Comparison of ENCODE assay signal across 10 cellular contexts in genomic region chr1:42319871-42320484, GRCh38. TPM values are rescaled to one million over a fixed set of nuclear protein-coding genes. Genes with fewer than 3 reads are reported as not detected.
A peak's percentile ranks its signal among the peaks of the same experiment; 100 is the strongest.
DNase-seq lines count a peak whose midpoint lies in the region; ATAC-seq, FAIRE-seq and TF ChIP-seq lines count a peak whose summit lies in the region.
"Had no signal": no experiment of that assay in that cellular context is flagged by ENCODE, and none has a peak within 500 bp of the region (broad histone marks: within the 10 kb centered on the region; RNA-seq: fewer than 3 reads in every experiment).

No MANE protein-coding gene starts in this region.

- no peaks in the 10 kb centered on the region for H3K27me3 Mint-ChIP-seq in activated naive CD4-positive, alpha-beta T cell treated with anti-CD3 and anti-CD28 coated beads, Interleukin-2, amount 10 ng/mL, durations not matched to agents 7 days and 5 days

- TF ChIP-seq POLR2A in A549 (IDR thresholded peaks at IDR 0.05; ENCODE audit: low read length): no peak

- H3K36me3 Mint-ChIP-seq in activated naive CD4-positive, alpha-beta T cell treated with anti-CD3 and anti-CD28 coated beads, Interleukin-2, amount 10 ng/mL, durations not matched to agents 7 days and 5 days: peaks cover 24% of the 10 kb centered on the region

- intact Hi-C loops in left colon (cut with DNase I, micrococcal nuclease): no loop called here

- in situ Hi-C loops in G401 (cut with HindIII; ENCODE audit: low sequenced_read_pairs): no loop called here

- TF ChIP-seq RAD21 in A549 (conservative IDR thresholded peaks at IDR 0.05 in 1 of 2, IDR thresholded peaks at IDR 0.05 in 1 of 2): no peak

- H3K4me3 ChIP-seq in A549: no peak overlapping the region
- H3K4me3 ChIP-seq: skin epidermis had no signal

- H3K4me1 Mint-ChIP-seq in activated naive CD4-positive, alpha-beta T cell treated with anti-CD3 and anti-CD28 coated beads, Interleukin-2, amount 10 ng/mL, durations not matched to agents 7 days and 5 days: peaks cover 71% of the 10 kb centered on the region

- ATAC-seq in A549 (no peak), left colon (peak; percentile 33), GM19023 (IDR thresholded peaks at IDR 0.05; ENCODE audit: unreplicated experiment) (no peak), GM18502 (IDR thresholded peaks at IDR 0.05; ENCODE audit: poor library complexity, unreplicated experiment) (no peak)

- H3K9me3 ChIP-seq in A549 (no peaks in the 10 kb centered on the region), KOPT-K1 (ENCODE audit: insufficient read depth, low read length, poor library complexity, severe bottlenecking) (no peaks in the 10 kb centered on the region)

- H3K4me2 ChIP-seq in A549: peak overlapping the region; percentile 42

- H3K27ac Mint-ChIP-seq in activated naive CD4-positive, alpha-beta T cell treated with anti-CD3 and anti-CD28 coated beads, Interleukin-2, amount 10 ng/mL, durations not matched to agents 7 days and 5 days: peak overlapping the region; percentile 95

- peaks cover 67% of the 10 kb centered on the region for H3K4me1 ChIP-seq in A549

- DNase-seq in A549 (ENCODE audit: low read depth in 1 of 2, low spot score in 1 of 2) (no peak), left colon (peak in 1 of 2 donors; percentile 66), islet precursor cell (no peak), G401 (ENCODE audit: low spot score) (no peak)
- DNase-seq in activated naive CD4-positive, alpha-beta T cell treated with anti-CD3 and anti-CD28 coated beads, Interleukin-2, amount 10 ng/mL, durations not matched to agents 7 days and 5 days: peak; percentile 74
- DNase-seq: DMS 273 treated with DMSO at 0.1 percent for 48 hours had no signal

- peak overlapping the region; percentile 67 for H3K4me3 Mint-ChIP-seq in activated naive CD4-positive, alpha-beta T cell treated with anti-CD3 and anti-CD28 coated beads, Interleukin-2, amount 10 ng/mL, durations not matched to agents 7 days and 5 days

- TF ChIP-seq CTCF in A549 (IDR thresholded peaks at IDR 0.05): no peak

- POLR2A ChIA-PET in A549 (lab: Yijun Ruan, JAX): no interaction called here

- no peak for FAIRE-seq in A549 (lab: Jason Lieb, UNC)

- TF ChIP-seq EP300 in A549 (IDR thresholded peaks at IDR 0.05): no peak

- H3K36me3 ChIP-seq in KOPT-K1 (ENCODE audit: insufficient read depth, low read length): no peaks in the 10 kb centered on the region

- WGBS in A549 (ENCODE audit: missing lambda C conversion rate): 73% methylated on average over 6 of the region's 6 CpGs

- CTCF ChIA-PET in A549 (lab: Yijun Ruan, JAX): interaction anchor here (0.8 kb wide), 1 partner anchor 146 kb away, joined by 3 read pairs; no protein-coding TSS in a partner anchor
- CTCF ChIA-PET in activated naive CD4-positive, alpha-beta T cell treated with anti-CD3 and anti-CD28 coated beads, Interleukin-2, amount 10 ng/mL, durations not matched to agents 7 days and 5 days (lab: Charles Lee): interaction anchor here (1.0 kb wide), 1 partner anchor 143 kb away, joined by 6 read pairs; no protein-coding TSS in a partner anchor

- no peaks in the 10 kb centered on the region for H3K9me3 Mint-ChIP-seq in activated naive CD4-positive, alpha-beta T cell treated with anti-CD3 and anti-CD28 coated beads, Interleukin-2, amount 10 ng/mL, durations not matched to agents 7 days and 5 days

- H3K27ac ChIP-seq in A549 (no peak overlapping the region), KOPT-K1 (ENCODE audit: low read depth, low read length, poor library complexity, severe bottlenecking) (peak overlapping the region; percentile 26)

TF ChIP-seq in A549, 52 proteins besides CTCF, POLR2A, EP300 and RAD21:
- no peak for TF ChIP-seq MAFK (IDR thresholded peaks at IDR 0.05; ENCODE audit: partially characterized antibody)
- no peak for TF ChIP-seq EHF (CRISPR knock-in tag; IDR thresholded peaks at IDR 0.05)

RNA-seq across cellular contexts. Expression of gene FOXJ3, which starts 15.1 kb away (rescaled TPM):
- polyA plus RNA-seq in A549 (2011; rRNA removed): 45.0 and 53.1 TPM in 2 replicates
- polyA plus RNA-seq in A549 (2012; cell fraction: cytosol; rRNA removed): 10.2 and 13.4 TPM in 2 replicates
- polyA plus RNA-seq in A549 (2012; cell fraction: nucleus; rRNA removed): 16.6 and 21.0 TPM in 2 replicates
- 16.8 to 17.8 TPM (median 17.0 TPM) in 3 replicates for polyA plus RNA-seq in A549 (2017; fragmentation: RNase III; extraction: RNeasy Plus Mini Kit Qiagen cat#74134 plus additional on column Dnase treatment)
- 33.9 and 35.4 TPM in 2 replicates for polyA minus RNA-seq in A549 (2011; rRNA and poly(A)+ RNA removed)
- total RNA-seq in left colon: 10 to 100 TPM; 45.3 to 58.9 TPM
- 20.1 and 21.4 TPM in 2 replicates for total RNA-seq in G401 (2014; rRNA removed; shearing (Covaris generic))
